8 cellular contexts compared by ENCODE assay signal in the genomic region with DNA sequence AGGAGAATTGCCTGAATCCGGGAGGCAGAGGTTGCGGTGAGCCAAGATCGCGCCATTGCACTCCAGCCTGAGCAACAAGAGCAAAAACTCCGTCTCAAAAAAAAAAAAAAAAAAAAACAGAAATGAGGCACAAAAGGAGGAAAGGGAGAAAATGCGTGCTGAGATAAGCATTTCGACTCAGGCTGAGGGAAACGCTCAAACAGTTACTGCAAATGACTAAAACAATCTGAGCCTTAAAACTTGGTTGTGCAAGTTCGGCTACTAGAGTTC. TPM values are rescaled to one million over a fixed set of nuclear protein-coding genes. Genes with fewer than 3 reads are reported as not detected.
A peak's percentile ranks its signal among the peaks of the same experiment; 100 is the strongest.
DNase-seq lines count a peak whose midpoint lies in the region; ATAC-seq and TF ChIP-seq lines count a peak whose summit lies in the region.
"Not testable (repeated sequence)": the region's sequence is repeated elsewhere in the genome, so short reads cannot be mapped to it uniquely, and the experiment has no call there.

No MANE protein-coding gene starts in this region.

- H3K9ac ChIP-seq in skeletal muscle tissue (ENCODE audit: low read depth in 1 of 3, low read length in 3 of 3): peak overlapping the region; percentile 93 to 96 (median 96)

- ATAC-seq in GM19452 (IDR thresholded peaks at IDR 0.05; ENCODE audit: unreplicated experiment): peak; percentile 9
- ATAC-seq in foreskin keratinocyte: peak; percentile 3

- CTCF ChIA-PET in AG04450 (lab: Charles Lee): not testable (repeated sequence)

- TF ChIP-seq CTCF in AG04450 (IDR thresholded peaks at IDR 0.05; ENCODE audit: low read depth, low read length); LNCaP clone FGC (IDR thresholded peaks at IDR 0.05; ENCODE audit: control insufficient read depth, extremely low read depth, insufficient read depth); VCaP (conservative IDR thresholded peaks at IDR 0.05); brain (conservative IDR thresholded peaks at IDR 0.05); foreskin keratinocyte (conservative IDR thresholded peaks at IDR 0.05); mesothelial cell of epicardium (IDR thresholded peaks at IDR 0.05; ENCODE audit: unreplicated experiment): not testable (repeated sequence)

- not testable (repeated sequence) for DNase-seq in AG04450 (ENCODE audit: low read depth, low spot score); LNCaP clone FGC (ENCODE audit: low read depth); foreskin keratinocyte; mesothelial cell of epicardium (ENCODE audit: low spot score in 2 of 2, unreplicated experiment in 2 of 2)

- not testable (repeated sequence) for H3K27me3 ChIP-seq in AG04450 (ENCODE audit: control insufficient read depth, insufficient read depth, low read length); foreskin keratinocyte; skeletal muscle tissue (ENCODE audit: control insufficient read depth in 3 of 3, insufficient read depth in 3 of 3, low read length in 3 of 3)

- H3K27me3 Mint-ChIP-seq in brain: peaks cover 12% of the 10 kb centered on the region
- not testable (repeated sequence) for H3K27me3 Mint-ChIP-seq in mesothelial cell of epicardium (ENCODE audit: low read depth)

- H3K4me3 ChIP-seq in AG04450 (ENCODE audit: low read depth, low read length): peak overlapping the region; percentile 78
- H3K4me3 ChIP-seq in LNCaP clone FGC (ENCODE audit: low read depth, low read length): peak overlapping the region; percentile 82
- peak overlapping the region; percentile 93 to 95 (median 94) for H3K4me3 ChIP-seq in skeletal muscle tissue (ENCODE audit: low read length in 3 of 3)

- POLR2A ChIA-PET in AG04450 (lab: Yijun Ruan, JAX): interaction anchor here (0.6 to 1.4 kb wide), 2 partner anchors 11 to 95 kb away, joined by 4 read pairs; partner anchors contain the start of gene ARF4

- H3K36me3 ChIP-seq in skeletal muscle tissue (ENCODE audit: control insufficient read depth in 3 of 3, insufficient read depth in 3 of 3, low read length in 3 of 3): not testable (repeated sequence)

- not testable (repeated sequence) for H3K9me3 Mint-ChIP-seq in brain, mesothelial cell of epicardium

- peak overlapping the region; percentile 70 to 94 (median 92) for H3K27ac Mint-ChIP-seq in brain
- H3K27ac Mint-ChIP-seq in mesothelial cell of epicardium: peak overlapping the region; percentile 96

- H3K4me1 ChIP-seq in foreskin keratinocyte (peaks cover 16% of the 10 kb centered on the region), skeletal muscle tissue (ENCODE audit: control insufficient read depth in 3 of 3, insufficient read depth in 3 of 3, low read length in 3 of 3) (peaks cover 20 to 37% (median 34%) of the 10 kb centered on the region in 3 donors)

- H3K27ac ChIP-seq in AG04450 (ENCODE audit: low read depth, low read length): peak overlapping the region; percentile 54
- peak overlapping the region; percentile 96 for H3K27ac ChIP-seq in VCaP
- peak overlapping the region; percentile 79 for H3K27ac ChIP-seq in foreskin keratinocyte
- H3K27ac ChIP-seq in skeletal muscle tissue (ENCODE audit: low read depth, low read length): peak overlapping the region; percentile 96

- H3K4me3 Mint-ChIP-seq in brain: peak overlapping the region; percentile 89 to 98 (median 91)
- H3K4me3 Mint-ChIP-seq in mesothelial cell of epicardium: peak overlapping the region; percentile 84

- not testable (repeated sequence) for H3K9me3 ChIP-seq in AG04450 (ENCODE audit: control insufficient read depth, insufficient read depth, low read length); skeletal muscle tissue (ENCODE audit: control insufficient read depth in 3 of 3, low read length in 3 of 3)

- H3K36me3 Mint-ChIP-seq in brain, mesothelial cell of epicardium: not testable (repeated sequence)

- peaks cover 43% of the 10 kb centered on the region for H3K4me1 Mint-ChIP-seq in brain
- H3K4me1 Mint-ChIP-seq in mesothelial cell of epicardium: peaks cover 33% of the 10 kb centered on the region

RNA-seq across cellular contexts. Expression of gene DENND6A, which starts 0.8 kb away (rescaled TPM):
- polyA plus RNA-seq in AG04450 (2011; rRNA removed): 8.8 and 10.8 TPM in 2 replicates
- 10.9 and 16.6 TPM in 2 replicates for polyA minus RNA-seq in AG04450 (2011; rRNA and poly(A)+ RNA removed)
- 4.1 TPM for polyA plus RNA-seq in brain (ENCODE audit: insufficient read depth, low read depth, low replicate concordance)
- total RNA-seq in foreskin keratinocyte: 20.3 and 25.0 TPM in 2 replicates
- polyA plus RNA-seq in foreskin keratinocyte: 6.1 and 8.2 TPM in 2 replicates
- 41.8 to 52.0 TPM (median 42.0 TPM) in 3 replicates for total RNA-seq in mesothelial cell of epicardium
- total RNA-seq in skeletal muscle tissue: 29.7 TPM
